ENCODE assay signal across 9 cellular contexts in the genomic region with DNA sequence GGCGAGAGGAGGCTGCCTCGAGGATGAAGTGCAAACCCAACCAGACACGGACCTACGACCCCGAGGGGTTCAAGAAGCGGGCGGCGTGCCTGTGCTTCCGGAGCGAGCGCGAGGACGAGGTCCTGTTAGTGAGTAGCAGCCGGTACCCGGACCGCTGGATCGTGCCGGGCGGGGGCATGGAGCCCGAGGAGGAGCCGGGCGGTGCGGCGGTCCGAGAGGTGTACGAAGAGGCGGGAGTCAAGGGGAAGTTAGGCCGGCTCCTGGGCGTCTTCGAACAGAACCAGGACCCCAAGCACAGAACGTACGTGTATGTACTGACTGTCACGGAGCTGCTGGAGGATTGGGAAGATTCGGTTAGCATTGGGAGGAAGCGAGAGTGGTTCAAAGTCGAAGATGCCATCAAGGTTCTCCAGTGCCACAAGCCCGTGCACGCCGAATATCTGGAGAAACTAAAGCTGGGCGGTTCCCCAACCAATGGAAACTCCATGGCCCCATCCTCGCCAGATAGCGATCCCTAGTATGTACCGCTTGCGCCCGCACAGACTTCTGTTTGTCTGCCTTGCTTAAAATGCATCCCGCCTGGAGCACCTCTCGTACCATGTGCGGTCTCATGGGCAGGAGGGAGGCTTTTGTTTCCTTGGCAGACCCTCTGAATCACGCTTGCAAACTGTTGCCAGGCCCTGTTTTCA. TPM values are rescaled to one million over a fixed set of nuclear protein-coding genes. Genes with fewer than 3 reads are reported as not detected.
DNase-seq lines count a peak whose midpoint lies in the region; ATAC-seq and TF ChIP-seq lines count a peak whose summit lies in the region.
"Not testable (repeated sequence)": the region's sequence is repeated elsewhere in the genome, so short reads cannot be mapped to it uniquely, and the experiment has no call there.
"Had no signal": no experiment of that assay in that cellular context is flagged by ENCODE, and none has a peak within 500 bp of the region (broad histone marks: within the 10 kb centered on the region; RNA-seq: fewer than 3 reads in every experiment).

No MANE protein-coding gene starts in this region.

- H3K9me2 ChIP-seq in hepatocyte (replicated peaks; ENCODE audit: insufficient read depth), result not testable (repeated sequence)

- TF ChIP-seq CTCF in hepatocyte (IDR thresholded peaks at IDR 0.05; ENCODE audit: poor library complexity); nephron progenitor cell (IDR thresholded peaks at IDR 0.05): not testable (repeated sequence)

- H3K4me3 Mint-ChIP-seq in activated naive CD4-positive, alpha-beta T cell treated with anti-CD3 and anti-CD28 coated beads, Interleukin-2, amount 50 U/mL, for 24 hours, result peak overlapping the region; percentile 85
- peak overlapping the region; percentile 74 to 80 for H3K4me3 Mint-ChIP-seq in effector memory CD8-positive, alpha-beta T cell
- peak overlapping the region; percentile 89 for H3K4me3 Mint-ChIP-seq in nephron progenitor cell

- H3K79me2 ChIP-seq in ACC112 (ENCODE audit: control insufficient read depth, insufficient read depth, low read length, unreplicated experiment); hepatocyte: not testable (repeated sequence)

- WGBS in hepatocyte (ENCODE audit: low lambda C conversion rate, missing lambda C conversion rate), result 39% methylated on average over 33 of the region's 49 CpGs

- not testable (repeated sequence) for DNase-seq in SK-N-MC (ENCODE audit: low read depth, low spot score); effector memory CD8-positive, alpha-beta T cell
- DNase-seq in hepatocyte (ENCODE audit: low spot score) (peak; percentile 4), nephron progenitor cell (peak; percentile 10)
- DNase-seq in stimulated activated CD8-positive, alpha-beta memory T cell treated with anti-CD3 and anti-CD28 coated beads, Interleukin-4, amount 100 ng/mL, for 48 hours, result peak; percentile 23

- ATAC-seq in GM18868 (IDR thresholded peaks at IDR 0.05; ENCODE audit: unreplicated experiment), result peak; percentile 37
- not testable (repeated sequence) for ATAC-seq in effector memory CD8-positive, alpha-beta T cell (replicated peaks)

- H3K4me1 Mint-ChIP-seq in activated naive CD4-positive, alpha-beta T cell treated with anti-CD3 and anti-CD28 coated beads, Interleukin-2, amount 50 U/mL, for 24 hours; effector memory CD8-positive, alpha-beta T cell (ENCODE audit: low read depth in 2 of 2): not testable (repeated sequence)
- peaks cover 31% of the 10 kb centered on the region for H3K4me1 Mint-ChIP-seq in nephron progenitor cell

- H3K9me3 Mint-ChIP-seq in activated naive CD4-positive, alpha-beta T cell treated with anti-CD3 and anti-CD28 coated beads, Interleukin-2, amount 50 U/mL, for 24 hours; effector memory CD8-positive, alpha-beta T cell: not testable (repeated sequence)
- peaks cover 40% of the 10 kb centered on the region for H3K9me3 Mint-ChIP-seq in nephron progenitor cell

- H3K27me3 ChIP-seq in ACC112 (ENCODE audit: insufficient read depth, low read length); hepatocyte: not testable (repeated sequence)

- not testable (repeated sequence) for H4K20me1 ChIP-seq in hepatocyte (ENCODE audit: insufficient read depth, poor library complexity, severe bottlenecking)

- H3K27ac ChIP-seq in ACC112 (ENCODE audit: low read depth, low read length); SK-N-MC; hepatocyte: not testable (repeated sequence)

- H3K27ac Mint-ChIP-seq in activated naive CD4-positive, alpha-beta T cell treated with anti-CD3 and anti-CD28 coated beads, Interleukin-2, amount 50 U/mL, for 24 hours, result not testable (repeated sequence)
- H3K27ac Mint-ChIP-seq in effector memory CD8-positive, alpha-beta T cell, result peak overlapping the region in 1 of 2 donors; percentile 91
- peak overlapping the region; percentile 88 for H3K27ac Mint-ChIP-seq in nephron progenitor cell

- H3K4me2 ChIP-seq in hepatocyte, result peak overlapping the region; percentile 80

- not testable (repeated sequence) for H3K36me3 Mint-ChIP-seq in activated naive CD4-positive, alpha-beta T cell treated with anti-CD3 and anti-CD28 coated beads, Interleukin-2, amount 50 U/mL, for 24 hours; effector memory CD8-positive, alpha-beta T cell (ENCODE audit: insufficient read depth); nephron progenitor cell (ENCODE audit: low read depth)

- not testable (repeated sequence) for H3K27me3 Mint-ChIP-seq in activated naive CD4-positive, alpha-beta T cell treated with anti-CD3 and anti-CD28 coated beads, Interleukin-2, amount 50 U/mL, for 24 hours; nephron progenitor cell (ENCODE audit: low read depth, poor library complexity)
- H3K27me3 Mint-ChIP-seq in effector memory CD8-positive, alpha-beta T cell, result peaks cover 14 to 20% of the 10 kb centered on the region in 2 donors

- not testable (repeated sequence) for H3K9me3 ChIP-seq in SK-N-MC (ENCODE audit: low read depth, low read length); hepatocyte (ENCODE audit: low read depth)

- peak overlapping the region; percentile 45 for H3K9ac ChIP-seq in SK-N-MC (ENCODE audit: insufficient read length)

- H3K4me1 ChIP-seq in ACC112 (ENCODE audit: control insufficient read depth, insufficient read depth, low read length, unreplicated experiment); hepatocyte (ENCODE audit: insufficient read depth): not testable (repeated sequence)

- peak overlapping the region; percentile 71 for H3K4me3 ChIP-seq in ACC112 (ENCODE audit: low read depth, low read length)
- peak overlapping the region; percentile 78 for H3K4me3 ChIP-seq in SK-N-MC
- peak overlapping the region; percentile 36 for H3K4me3 ChIP-seq in hepatocyte

- not testable (repeated sequence) for H3K36me3 ChIP-seq in ACC112 (ENCODE audit: insufficient read depth, low read length); SK-N-MC (ENCODE audit: insufficient read depth, low read length); hepatocyte (replicated peaks; ENCODE audit: insufficient read depth, low read depth)

- not testable (repeated sequence) for H2AFZ ChIP-seq in ACC112 (ENCODE audit: low read length, unreplicated experiment)
- H2AFZ ChIP-seq in hepatocyte, result peak overlapping the region; percentile 31

RNA-seq across cellular contexts. Expression of a gene that starts 0.5 kb away (rescaled TPM):
- 5.3 and 6.4 TPM in 2 replicates for total RNA-seq in hepatocyte
- 4.5 and 4.6 TPM in 2 replicates for polyA plus RNA-seq in hepatocyte
- total RNA-seq: A172 had no signal
